8 cellular contexts compared by ENCODE assay signal in the genomic region with DNA sequence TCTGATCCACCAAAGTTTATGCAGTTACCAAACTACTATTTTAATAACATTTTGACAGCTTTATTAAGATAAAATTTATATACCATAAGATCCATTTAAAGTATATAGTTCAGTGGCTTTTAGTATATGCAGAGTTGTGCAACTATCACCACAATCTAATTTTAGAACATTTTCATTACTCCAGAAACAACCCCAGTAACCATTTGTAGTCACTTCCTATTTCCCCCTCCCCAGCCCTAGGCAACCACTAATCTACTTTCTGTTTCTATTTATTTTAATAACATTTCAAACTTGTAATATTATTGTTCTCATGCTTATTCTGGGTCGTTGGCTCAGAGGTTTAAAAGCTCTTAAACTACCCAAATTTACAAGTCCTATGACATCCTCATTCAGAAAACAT. TPM values are rescaled to one million over a fixed set of nuclear protein-coding genes. Genes with fewer than 3 reads are reported as not detected.
DNase-seq lines count a peak whose midpoint lies in the region; ATAC-seq and TF ChIP-seq lines count a peak whose summit lies in the region.

No MANE protein-coding gene starts in this region.

- peak overlapping the region; percentile 13 for H3K4me3 ChIP-seq in Jurkat, Clone E6-1 (ENCODE audit: low read length)

- H3K27ac Mint-ChIP-seq in effector memory CD8-positive, alpha-beta T cell: peak overlapping the region in 1 of 2 donors; percentile 38

- intact Hi-C loops in cardiac septum (cut with DNase I): no loop called here

- H3K36me3 Mint-ChIP-seq in effector memory CD8-positive, alpha-beta T cell (ENCODE audit: insufficient read depth): peaks cover 17% of the 10 kb centered on the region

- H3K4me1 Mint-ChIP-seq in effector memory CD8-positive, alpha-beta T cell (ENCODE audit: low read depth in 2 of 2): peaks cover 7 to 14% of the 10 kb centered on the region in 2 donors

- CTCF ChIA-PET in GM10248 (lab: Yijun Ruan, JAX): interaction anchor here (1.1 kb wide), 1 partner anchor 101 kb away, joined by 3 read pairs; no protein-coding TSS in a partner anchor

- peak overlapping the region; percentile 67 to 77 for H3K4me3 Mint-ChIP-seq in effector memory CD8-positive, alpha-beta T cell

- H3K27me3 Mint-ChIP-seq in effector memory CD8-positive, alpha-beta T cell: no peaks in the 10 kb centered on the region

- TF ChIP-seq POLR2A in erythroblast (IDR thresholded peaks at IDR 0.05; ENCODE audit: low read length): no peak

- TF ChIP-seq CTCF in GM10248 (IDR thresholded peaks at IDR 0.05; ENCODE audit: control extremely low read depth, extremely low read depth, low read depth, missing control alignments): no peak

- H3K9me3 Mint-ChIP-seq in effector memory CD8-positive, alpha-beta T cell: no peaks in the 10 kb centered on the region

- DNase-seq in GM10248 (ENCODE audit: extremely low spot score) (peak; percentile 24), erythroblast (lab: John Stamatoyannopoulos, UW) (no peak), DMS 273 (lab: John Stamatoyannopoulos, UW; ENCODE audit: unreplicated experiment) (no peak), cardiac septum (ENCODE audit: low spot score) (no peak), NCI-H187 treated with DMSO at 0.1 percent for 48 hours (lab: John Stamatoyannopoulos, UW) (no peak)
- DNase-seq in Jurkat, Clone E6-1 (ENCODE audit: low read depth, low spot score): no peak
- no peak for DNase-seq in effector memory CD8-positive, alpha-beta T cell

- POLR2A ChIA-PET in GM10248 (lab: Yijun Ruan, JAX): no interaction called here

- peak; percentile 84 for ATAC-seq in GM21528 (IDR thresholded peaks at IDR 0.05; ENCODE audit: low FRiP score, unreplicated experiment)
- ATAC-seq in effector memory CD8-positive, alpha-beta T cell (replicated peaks): peak; percentile 79

RNA-seq across cellular contexts. Expression of gene XIAP, which starts 18.3 kb away (rescaled TPM):
- 11.4 TPM for polyA plus RNA-seq in Jurkat, Clone E6-1 (2012; ENCODE audit: insufficient read depth, insufficient read length)
- total RNA-seq in cardiac septum: 27.6 TPM
